ENCODE assay signal across 8 cellular contexts in genomic region chr12:47201190-47201589, GRCh38.
A peak's percentile ranks its signal among the peaks of the same experiment; 100 is the strongest.
DNase-seq lines count a peak whose midpoint lies in the region; ATAC-seq and TF ChIP-seq lines count a peak whose summit lies in the region.
"Not testable (repeated sequence)": the region's sequence is repeated elsewhere in the genome, so short reads cannot be mapped to it uniquely, and the experiment has no call there.

No MANE protein-coding gene starts in this region.

- DNase-seq in CD4-positive, alpha-beta T cell; GM23338 (ENCODE audit: low spot score); T-helper 17 cell; activated CD8-positive, alpha-beta T cell treated with anti-CD3 and anti-CD28 coated beads for 36 hours; immature natural killer cell; naive thymus-derived CD4-positive, alpha-beta T cell: not testable (repeated sequence)

- H3K27me3 ChIP-seq in CD4-positive, alpha-beta T cell (ENCODE audit: control insufficient read depth, insufficient read depth, low read length); GM23338 (ENCODE audit: insufficient read depth); naive thymus-derived CD4-positive, alpha-beta T cell (ENCODE audit: control insufficient read depth in 2 of 2, insufficient read depth in 2 of 2, low read length in 2 of 2): not testable (repeated sequence)

- not testable (repeated sequence) for H3K36me3 ChIP-seq in GM23338 (ENCODE audit: insufficient read depth)
- peaks cover 12 to 23% (median 17%) of the 10 kb centered on the region in 3 experiments for H3K36me3 ChIP-seq in naive thymus-derived CD4-positive, alpha-beta T cell (ENCODE audit: control insufficient read depth in 2 of 3, insufficient read depth in 3 of 3, low read length in 3 of 3)

- H3K4me3 Mint-ChIP-seq in CD4-positive, alpha-beta T cell; GM23338; T-helper 17 cell; activated CD8-positive, alpha-beta T cell treated with anti-CD3 and anti-CD28 coated beads for 36 hours; activated naive CD8-positive, alpha-beta T cell; immature natural killer cell; stimulated activated memory B cell treated with anti-CD40 and anti-IgM and Interleukin-4, amounts not matched to agents 10 μg/mL and 1 μg/mL and 100 μg/mL, for 72 hours: not testable (repeated sequence)
- H3K4me3 Mint-ChIP-seq in naive thymus-derived CD4-positive, alpha-beta T cell, result peak overlapping the region in 1 of 10 donors; percentile 50

- 0 out of 2 replicates have a peak overlapping the region, but pooled peaks have one; percentile 14 for H2AFZ ChIP-seq in GM23338

- POLR2A ChIA-PET in CD4-positive, alpha-beta T cell (lab: Charles Lee), result interaction anchor here (1.5 to 2.0 kb wide), 5 partner anchors 9 to 106 kb away, joined by 3 to 9 read pairs (median 5); no protein-coding TSS in a partner anchor
- POLR2A ChIA-PET in activated CD8-positive, alpha-beta T cell treated with anti-CD3 and anti-CD28 coated beads for 36 hours (lab: Charles Lee), result interaction anchor here (1.0 to 1.7 kb wide), 3 partner anchors 8 to 12 kb away, joined by 3 to 7 read pairs (median 5); no protein-coding TSS in a partner anchor
- POLR2A ChIA-PET in naive thymus-derived CD4-positive, alpha-beta T cell (lab: Charles Lee), result interaction anchor here (0.9 to 3.0 kb wide), 7 partner anchors 9 to 212 kb away, joined by 3 to 15 read pairs (median 3); no protein-coding TSS in a partner anchor

- not testable (repeated sequence) for H3K9me2 ChIP-seq in GM23338 (ENCODE audit: insufficient read depth)

- not testable (repeated sequence) for H3K79me2 ChIP-seq in GM23338 (replicated peaks; ENCODE audit: insufficient read depth)

- H3K27ac Mint-ChIP-seq in CD4-positive, alpha-beta T cell, result peak overlapping the region; percentile 76
- H3K27ac Mint-ChIP-seq in GM23338, result not testable (repeated sequence)
- H3K27ac Mint-ChIP-seq in T-helper 17 cell (peak overlapping the region; percentile 86), immature natural killer cell (peak overlapping the region in 4 of 6 donors; percentile 31 to 74 (median 37))
- peak overlapping the region; percentile 13 for H3K27ac Mint-ChIP-seq in activated CD8-positive, alpha-beta T cell treated with anti-CD3 and anti-CD28 coated beads for 36 hours
- peak overlapping the region; percentile 95 for H3K27ac Mint-ChIP-seq in activated naive CD8-positive, alpha-beta T cell
- peak overlapping the region in 8 of 9 donors; percentile 34 to 98 (median 76) for H3K27ac Mint-ChIP-seq in naive thymus-derived CD4-positive, alpha-beta T cell
- H3K27ac Mint-ChIP-seq in stimulated activated memory B cell treated with anti-CD40 and anti-IgM and Interleukin-4, amounts not matched to agents 10 μg/mL and 1 μg/mL and 100 μg/mL, for 72 hours, result peak overlapping the region; percentile 71

- not testable (repeated sequence) for H3K9me3 ChIP-seq in CD4-positive, alpha-beta T cell (ENCODE audit: control insufficient read depth, low read length); T-helper 17 cell (ENCODE audit: control insufficient read depth, low read length, poor library complexity, severe bottlenecking); naive thymus-derived CD4-positive, alpha-beta T cell (ENCODE audit: control insufficient read depth in 2 of 3, low read length in 3 of 3)

- intact Hi-C loops in CD4-positive, alpha-beta T cell (cut with DNase I, micrococcal nuclease); activated CD8-positive, alpha-beta T cell treated with anti-CD3 and anti-CD28 coated beads for 36 hours (cut with micrococcal nuclease); naive thymus-derived CD4-positive, alpha-beta T cell (cut with micrococcal nuclease): not testable (repeated sequence)

- H3K36me3 Mint-ChIP-seq in CD4-positive, alpha-beta T cell (ENCODE audit: low read depth), result peaks cover 61% of the 10 kb centered on the region
- not testable (repeated sequence) for H3K36me3 Mint-ChIP-seq in GM23338 (ENCODE audit: low read depth); T-helper 17 cell (ENCODE audit: low read depth)
- H3K36me3 Mint-ChIP-seq in activated CD8-positive, alpha-beta T cell treated with anti-CD3 and anti-CD28 coated beads for 36 hours (ENCODE audit: low read depth), result peaks cover 41% of the 10 kb centered on the region
- peaks cover 27% of the 10 kb centered on the region for H3K36me3 Mint-ChIP-seq in activated naive CD8-positive, alpha-beta T cell
- peaks cover 24 to 44% (median 27%) of the 10 kb centered on the region in 3 donors for H3K36me3 Mint-ChIP-seq in immature natural killer cell
- peaks cover 16 to 48% (median 44%) of the 10 kb centered on the region in 5 donors for H3K36me3 Mint-ChIP-seq in naive thymus-derived CD4-positive, alpha-beta T cell
- H3K36me3 Mint-ChIP-seq in stimulated activated memory B cell treated with anti-CD40 and anti-IgM and Interleukin-4, amounts not matched to agents 10 μg/mL and 1 μg/mL and 100 μg/mL, for 72 hours, result peaks cover 33% of the 10 kb centered on the region

- not testable (repeated sequence) for H3K9me3 Mint-ChIP-seq in CD4-positive, alpha-beta T cell; GM23338; activated CD8-positive, alpha-beta T cell treated with anti-CD3 and anti-CD28 coated beads for 36 hours; activated naive CD8-positive, alpha-beta T cell (ENCODE audit: low read depth); immature natural killer cell; naive thymus-derived CD4-positive, alpha-beta T cell; stimulated activated memory B cell treated with anti-CD40 and anti-IgM and Interleukin-4, amounts not matched to agents 10 μg/mL and 1 μg/mL and 100 μg/mL, for 72 hours

- not testable (repeated sequence) for ATAC-seq in CD4-positive, alpha-beta T cell (ENCODE audit: poor library complexity); GM23338; T-helper 17 cell; activated CD8-positive, alpha-beta T cell treated with anti-CD3 and anti-CD28 coated beads for 36 hours; naive thymus-derived CD4-positive, alpha-beta T cell; stimulated activated memory B cell treated with anti-CD40 and anti-IgM and Interleukin-4, amounts not matched to agents 10 μg/mL and 1 μg/mL and 100 μg/mL, for 72 hours

- not testable (repeated sequence) for H3K4me2 ChIP-seq in GM23338

- H3F3A ChIP-seq in GM23338 (replicated peaks; ENCODE audit: low read depth), result not testable (repeated sequence)

- H4K20me1 ChIP-seq in GM23338 (replicated peaks; ENCODE audit: insufficient read depth), result not testable (repeated sequence)

- H3K4me1 Mint-ChIP-seq in CD4-positive, alpha-beta T cell (ENCODE audit: low read depth), result peaks cover 83% of the 10 kb centered on the region
- H3K4me1 Mint-ChIP-seq in GM23338 (peaks cover 19% of the 10 kb centered on the region), T-helper 17 cell (peaks cover 47% of the 10 kb centered on the region), immature natural killer cell (peaks cover 52 to 72% of the 10 kb centered on the region in 2 donors)
- H3K4me1 Mint-ChIP-seq in activated CD8-positive, alpha-beta T cell treated with anti-CD3 and anti-CD28 coated beads for 36 hours (ENCODE audit: low read depth), result peaks cover 68% of the 10 kb centered on the region
- peaks cover 77% of the 10 kb centered on the region for H3K4me1 Mint-ChIP-seq in activated naive CD8-positive, alpha-beta T cell (ENCODE audit: low read depth)
- H3K4me1 Mint-ChIP-seq in naive thymus-derived CD4-positive, alpha-beta T cell, result peaks cover 39 to 90% (median 77%) of the 10 kb centered on the region in 7 donors
- peaks cover 50% of the 10 kb centered on the region for H3K4me1 Mint-ChIP-seq in stimulated activated memory B cell treated with anti-CD40 and anti-IgM and Interleukin-4, amounts not matched to agents 10 μg/mL and 1 μg/mL and 100 μg/mL, for 72 hours

- not testable (repeated sequence) for H3K4me3 ChIP-seq in GM23338; naive thymus-derived CD4-positive, alpha-beta T cell (ENCODE audit: low read length)

- H3K27me3 Mint-ChIP-seq in CD4-positive, alpha-beta T cell; GM23338 (ENCODE audit: insufficient read depth, low read depth, poor library complexity); T-helper 17 cell; activated CD8-positive, alpha-beta T cell treated with anti-CD3 and anti-CD28 coated beads for 36 hours; activated naive CD8-positive, alpha-beta T cell; immature natural killer cell (ENCODE audit: low read depth in 3 of 3); naive thymus-derived CD4-positive, alpha-beta T cell; stimulated activated memory B cell treated with anti-CD40 and anti-IgM and Interleukin-4, amounts not matched to agents 10 μg/mL and 1 μg/mL and 100 μg/mL, for 72 hours: not testable (repeated sequence)

- H3K4me1 ChIP-seq in GM23338 (ENCODE audit: insufficient read depth), result not testable (repeated sequence)
- H3K4me1 ChIP-seq in naive thymus-derived CD4-positive, alpha-beta T cell (ENCODE audit: control insufficient read depth in 2 of 2, insufficient read depth in 2 of 2, low read length in 2 of 2), result peaks cover 38 to 39% of the 10 kb centered on the region in 2 donors

- TF ChIP-seq CTCF in CD4-positive, alpha-beta T cell (IDR thresholded peaks at IDR 0.05); GM23338 (conservative IDR thresholded peaks at IDR 0.05; ENCODE audit: low read depth in 2 of 2); activated CD8-positive, alpha-beta T cell treated with anti-CD3 and anti-CD28 coated beads for 36 hours (IDR thresholded peaks at IDR 0.05): not testable (repeated sequence)

- CTCF ChIA-PET in CD4-positive, alpha-beta T cell (lab: Charles Lee), result interaction anchor here (1.6 kb wide), 1 partner anchor 8 kb away, joined by 6 read pairs; no protein-coding TSS in a partner anchor
- CTCF ChIA-PET in activated CD8-positive, alpha-beta T cell treated with anti-CD3 and anti-CD28 coated beads for 36 hours (lab: Charles Lee), result interaction anchor here (1.1 to 2.4 kb wide), 2 partner anchors 8 to 131 kb away, joined by 3 to 15 read pairs; no protein-coding TSS in a partner anchor
- CTCF ChIA-PET in naive thymus-derived CD4-positive, alpha-beta T cell (lab: Charles Lee), result interaction anchor here (2.0 kb wide), 1 partner anchor 19 kb away, joined by 4 read pairs; no protein-coding TSS in a partner anchor

- H3K27ac ChIP-seq in CD4-positive, alpha-beta T cell (ENCODE audit: low read depth, low read length); GM23338 (ENCODE audit: low read depth); naive thymus-derived CD4-positive, alpha-beta T cell (ENCODE audit: low read depth, low read length): not testable (repeated sequence)
